16 cellular contexts compared by ENCODE assay signal in the genomic region with DNA sequence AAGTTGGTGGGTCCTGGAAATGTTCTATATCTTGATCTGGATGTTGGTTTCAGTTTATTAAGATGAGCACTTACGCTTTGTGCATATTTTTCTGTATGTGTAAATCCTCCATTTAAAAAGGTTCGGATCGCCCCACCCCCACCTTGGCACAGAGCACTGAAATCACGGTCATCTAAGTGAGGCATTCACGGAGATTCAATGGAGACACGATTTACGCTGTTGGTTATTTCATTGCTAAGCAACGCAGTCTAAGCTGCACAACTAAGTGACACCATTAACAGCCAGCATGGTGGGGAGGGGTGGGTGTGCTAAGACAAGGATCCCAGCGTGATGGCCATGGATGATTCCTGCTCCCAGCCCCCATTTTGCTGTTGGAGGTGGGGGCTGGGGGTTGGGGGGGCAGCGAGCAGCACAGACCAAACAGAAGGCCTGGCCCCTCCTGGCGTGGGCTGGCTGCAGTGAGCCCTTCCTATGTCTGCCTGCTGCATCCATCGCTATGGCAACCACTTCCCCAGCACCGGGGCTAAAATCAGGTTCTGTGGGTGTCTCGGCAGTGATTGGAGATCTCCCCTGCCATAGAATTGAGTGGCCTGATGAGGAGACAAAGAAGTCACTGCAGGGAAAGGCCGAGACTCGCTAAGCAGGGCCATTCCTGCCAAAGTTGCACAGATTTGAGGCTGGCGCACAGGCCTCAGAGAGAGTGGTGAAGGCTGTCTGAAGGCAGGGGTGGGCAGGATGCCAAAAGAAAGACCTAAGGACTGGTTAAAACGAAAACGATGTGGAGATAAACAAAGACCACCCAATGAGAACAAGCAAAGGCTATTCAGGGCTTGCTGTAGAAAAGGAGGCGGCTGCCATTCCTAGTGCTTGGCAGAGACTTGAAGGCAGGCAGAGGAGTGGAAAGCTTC. TPM values are rescaled to one million over a fixed set of nuclear protein-coding genes. Genes with fewer than 3 reads are reported as not detected.
DNase-seq lines count a peak whose midpoint lies in the region; ATAC-seq lines count a peak whose summit lies in the region.
"Had no signal": no experiment of that assay in that cellular context is flagged by ENCODE, and none has a peak within 500 bp of the region (broad histone marks: within the 10 kb centered on the region; RNA-seq: fewer than 3 reads in every experiment).

No MANE protein-coding gene starts in this region.

- H3K27ac Mint-ChIP-seq in activated CD8-positive, alpha-beta memory T cell treated with anti-CD3 and anti-CD28 coated beads, Interleukin-2, amount 10 ng/mL, durations not matched to agents 7 days and 5 days = no peak overlapping the region
- H3K27ac Mint-ChIP-seq: activated naive CD8-positive, alpha-beta T cell treated with anti-CD3 and anti-CD28 coated beads, Interleukin-2, amount 10 ng/mL, durations not matched to agents 7 days and 5 days had no signal

- H3K4me1 ChIP-seq in SJSA1 (replicated peaks) = peaks cover 9% of the 10 kb centered on the region

- CTCF ChIA-PET in activated CD8-positive, alpha-beta memory T cell treated with anti-CD3 and anti-CD28 coated beads, Interleukin-2, amount 10 ng/mL, durations not matched to agents 7 days and 5 days (lab: Charles Lee) = interaction anchor here (1.5 kb wide), 1 partner anchor 55 kb away, joined by 5 read pairs; no protein-coding TSS in a partner anchor

- no peaks in the 10 kb centered on the region for H3K4me1 Mint-ChIP-seq in activated CD8-positive, alpha-beta memory T cell treated with anti-CD3 and anti-CD28 coated beads, Interleukin-2, amount 10 ng/mL, durations not matched to agents 7 days and 5 days

- H3K9me3 ChIP-seq in SJSA1 (replicated peaks) = no peaks in the 10 kb centered on the region
- H3K9me3 ChIP-seq: left ventricle myocardium inferior had no signal

- no peak overlapping the region for H3K4me3 Mint-ChIP-seq in activated CD8-positive, alpha-beta memory T cell treated with anti-CD3 and anti-CD28 coated beads, Interleukin-2, amount 10 ng/mL, durations not matched to agents 7 days and 5 days
- H3K4me3 Mint-ChIP-seq: activated naive CD8-positive, alpha-beta T cell treated with anti-CD3 and anti-CD28 coated beads, Interleukin-2, amount 10 ng/mL, durations not matched to agents 7 days and 5 days had no signal

- no peaks in the 10 kb centered on the region for H3K27me3 ChIP-seq in SJSA1 (replicated peaks)

- H3K27ac ChIP-seq in SJSA1 = no peak overlapping the region
- H3K27ac ChIP-seq in temporal lobe (ENCODE audit: low read depth, low read length) = peak overlapping the region; percentile 65
- H3K27ac ChIP-seq: left ventricle myocardium inferior had no signal

- no peak for ATAC-seq in activated CD8-positive, alpha-beta memory T cell treated with anti-CD3 and anti-CD28 coated beads, Interleukin-2, amount 10 ng/mL, durations not matched to agents 7 days and 5 days
- no peak for ATAC-seq in HG03460 (IDR thresholded peaks at IDR 0.05; ENCODE audit: unreplicated experiment)
- ATAC-seq: GM12878 had no signal

- H3K27me3 Mint-ChIP-seq in activated CD8-positive, alpha-beta memory T cell treated with anti-CD3 and anti-CD28 coated beads, Interleukin-2, amount 10 ng/mL, durations not matched to agents 7 days and 5 days = peaks cover 12% of the 10 kb centered on the region

- H3K36me3 Mint-ChIP-seq in activated CD8-positive, alpha-beta memory T cell treated with anti-CD3 and anti-CD28 coated beads, Interleukin-2, amount 10 ng/mL, durations not matched to agents 7 days and 5 days = no peaks in the 10 kb centered on the region
- H3K36me3 Mint-ChIP-seq: activated naive CD8-positive, alpha-beta T cell treated with anti-CD3 and anti-CD28 coated beads, Interleukin-2, amount 10 ng/mL, durations not matched to agents 7 days and 5 days had no signal

- H3K9me3 Mint-ChIP-seq in activated CD8-positive, alpha-beta memory T cell treated with anti-CD3 and anti-CD28 coated beads, Interleukin-2, amount 10 ng/mL, durations not matched to agents 7 days and 5 days (ENCODE audit: low read depth) = no peaks in the 10 kb centered on the region
- H3K9me3 Mint-ChIP-seq: activated naive CD8-positive, alpha-beta T cell treated with anti-CD3 and anti-CD28 coated beads, Interleukin-2, amount 10 ng/mL, durations not matched to agents 7 days and 5 days had no signal

- DNase-seq in activated CD8-positive, alpha-beta memory T cell treated with anti-CD3 and anti-CD28 coated beads for 24 hours = peak; percentile 19
- no peak for DNase-seq in activated CD8-positive, alpha-beta memory T cell treated with anti-CD3 and anti-CD28 coated beads, Interleukin-2, amount 10 ng/mL, durations not matched to agents 7 days and 5 days
- peak; percentile 38 to 48 for DNase-seq in SJSA1 (ENCODE audit: low read depth in 1 of 2, low spot score in 2 of 2)
- peak in 33 of 51 donors; percentile 13 to 83 (median 41) for DNase-seq in hypothalamus (lab: John Stamatoyannopoulos, UW)
- DNase-seq in HuH-7.5 (ENCODE audit: low spot score) = no peak
- no peak for DNase-seq in stimulated activated CD4-positive, alpha-beta T cell treated with anti-CD3 and anti-CD28 coated beads, Interleukin-2, amount 100 ng/mL, for 24 hours
- DNase-seq: activated naive CD8-positive, alpha-beta T cell treated with anti-CD3 and anti-CD28 coated beads, Interleukin-2, amount 10 ng/mL, durations not matched to agents 7 days and 5 days; DND-41; effector CD4-positive, alpha-beta T cell; foreskin melanocyte; left ventricle myocardium inferior; NCI-H1694; T1000 had no signal

- H3K4me3 ChIP-seq in SJSA1 = no peak overlapping the region
- H3K4me3 ChIP-seq: GM12878, left ventricle myocardium inferior had no signal

- H3K36me3 ChIP-seq in SJSA1 = no peaks in the 10 kb centered on the region
- H3K36me3 ChIP-seq: left ventricle myocardium inferior had no signal

RNA-seq across cellular contexts. Expression of a gene that starts 14.2 kb away (rescaled TPM):
- total RNA-seq in activated CD8-positive, alpha-beta memory T cell treated with anti-CD3 and anti-CD28 coated beads, Interleukin-2, amount 10 ng/mL, durations not matched to agents 7 days and 5 days = 10 to 100 TPM; 88.5 to 89.9 TPM
- total RNA-seq in SJSA1 (2014; rRNA removed; shearing (Covaris generic)) = 32.4 and 46.5 TPM in 2 replicates
- total RNA-seq in temporal lobe = 270 TPM

RNA-seq across cellular contexts. Expression of a gene that starts 31.5 kb away (rescaled TPM):
- 1 to 10 TPM; 2.7 to 3.2 TPM for total RNA-seq in activated CD8-positive, alpha-beta memory T cell treated with anti-CD3 and anti-CD28 coated beads, Interleukin-2, amount 10 ng/mL, durations not matched to agents 7 days and 5 days
- total RNA-seq in SJSA1 (2014; rRNA removed; shearing (Covaris generic)) = 1.4 TPM in 1 of 2 replicates, not detected in the other
- 7.6 TPM for total RNA-seq in temporal lobe

Comparison
In these comparisons a context has a peak if more than half of its experiments do, and no peak if none do; other contexts are left out.
1. DNase-seq: peak in activated CD8-positive, alpha-beta memory T cell treated with anti-CD3 and anti-CD28 coated beads for 24 hours (single experiment), SJSA1 (2 of 2) and hypothalamus (33 of 51); none in activated CD8-positive, alpha-beta memory T cell treated with anti-CD3 and anti-CD28 coated beads, Interleukin-2, amount 10 ng/mL, durations not matched to agents 7 days and 5 days (single experiment), HuH-7.5 (single experiment) and stimulated activated CD4-positive, alpha-beta T cell treated with anti-CD3 and anti-CD28 coated beads, Interleukin-2, amount 100 ng/mL, for 24 hours (0 of 2).